ENCODE assay signal across 11 cellular contexts in the genomic region with DNA sequence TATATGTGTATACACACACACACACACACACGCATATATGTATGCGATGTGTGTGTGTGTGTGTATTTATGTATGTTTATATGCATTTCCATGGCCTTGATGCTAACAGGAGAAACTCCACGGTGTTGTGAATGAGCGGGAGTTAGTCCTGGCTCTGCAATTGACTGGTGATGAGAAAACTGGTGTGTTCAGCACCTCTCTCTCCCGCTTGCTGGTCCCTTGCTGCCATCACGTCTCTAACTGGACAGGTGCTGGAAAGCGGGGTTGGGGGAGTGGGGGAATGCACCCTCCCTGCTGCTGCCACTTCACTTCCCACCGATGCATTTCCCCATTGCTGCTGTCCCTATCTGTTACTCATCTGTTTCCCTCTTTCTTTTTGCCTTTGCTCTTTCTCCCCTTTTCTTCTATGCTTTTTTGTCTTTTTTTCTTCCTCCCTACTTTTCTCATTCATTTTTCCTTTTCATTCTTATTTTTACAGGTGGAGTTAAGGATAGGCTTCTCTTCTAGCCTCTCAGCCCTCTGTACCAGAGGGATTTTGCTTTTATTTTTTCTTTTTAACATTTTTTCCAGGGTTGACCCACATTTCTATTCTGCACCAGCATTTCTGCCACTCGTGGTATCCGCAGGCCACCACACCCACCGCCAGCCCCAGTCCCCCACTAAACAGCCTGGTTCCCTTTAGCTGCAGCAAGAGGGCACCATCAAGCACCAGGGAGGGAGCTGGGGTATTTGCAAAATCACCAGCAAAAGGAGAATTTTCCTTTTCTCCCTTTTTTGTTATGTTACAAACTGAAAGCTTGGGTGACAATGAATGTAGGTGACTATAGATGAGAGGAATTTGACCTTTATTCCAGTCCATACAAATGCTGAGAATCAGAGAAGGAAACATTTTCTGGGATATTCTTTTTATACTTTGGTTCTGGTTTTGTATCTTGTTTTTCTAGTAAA.
DNase-seq lines count a peak whose midpoint lies in the region; ATAC-seq and TF ChIP-seq lines count a peak whose summit lies in the region.
"Had no signal": no experiment of that assay in that cellular context is flagged by ENCODE, and none has a peak within 500 bp of the region (broad histone marks: within the 10 kb centered on the region; RNA-seq: fewer than 3 reads in every experiment).

No MANE protein-coding gene starts in this region.

- CTCF ChIA-PET in SK-N-SH (lab: Yijun Ruan, JAX): interaction anchor here (0.6 to 2.2 kb wide), 3 partner anchors 11 to 126 kb away, joined by 3 to 5 read pairs (median 3); no protein-coding TSS in a partner anchor

- no peaks in the 10 kb centered on the region for H3K9me2 ChIP-seq in SK-N-SH

- no peak overlapping the region; the same call in 1 of the 2 replicates for H3K9ac ChIP-seq in SK-N-SH
- H3K9ac ChIP-seq: BLaER1 treated with 17β-estradiol and CSF1 and Interleukin-3, amounts not matched to agents 10 nM and 100 nM had no signal

- no peak overlapping the region for H3K4me2 ChIP-seq in SK-N-SH

- no peaks in the 10 kb centered on the region for H3F3A ChIP-seq in SK-N-SH (replicated peaks; ENCODE audit: insufficient read depth)

- no peak overlapping the region for H2AFZ ChIP-seq in SK-N-SH (ENCODE audit: low read depth)

- DNase-seq in SK-N-SH (no peak), cardiac fibroblast (ENCODE audit: low read depth in 2 of 2) (peak; percentile 32 to 36), lower lobe of right lung (no peak), upper lobe of right lung (no peak), NCI-H82 treated with DMSO at 0.1 percent for 48 hours (lab: John Stamatoyannopoulos, UW; ENCODE audit: unreplicated experiment) (no peak), sciatic nerve (ENCODE audit: low spot score) (no peak), NCI-H446 (lab: John Stamatoyannopoulos, UW) (no peak)
- DNase-seq: activated CD4-positive, CD25-positive, alpha-beta regulatory T cell; naive B cell had no signal

- POLR2A ChIA-PET in SK-N-SH (lab: Yijun Ruan, JAX): no interaction called here

- no peaks in the 10 kb centered on the region for H3K27me3 ChIP-seq in SK-N-SH (ENCODE audit: insufficient read depth)
- H3K27me3 ChIP-seq in lower lobe of right lung (ENCODE audit: low read depth): no peaks in the 10 kb centered on the region
- H3K27me3 ChIP-seq in upper lobe of right lung: no peaks in the 10 kb centered on the region
- H3K27me3 ChIP-seq: BLaER1 treated with 17β-estradiol and CSF1 and Interleukin-3, amounts not matched to agents 10 nM and 100 nM had no signal

- peaks cover 2 to 4% of the 10 kb centered on the region in 2 experiments for H3K36me3 ChIP-seq in SK-N-SH (replicated peaks in 1 of 2; ENCODE audit: control insufficient read depth in 1 of 2, insufficient read depth in 2 of 2, low read length in 1 of 2)
- peaks cover 22% of the 10 kb centered on the region for H3K36me3 ChIP-seq in lower lobe of right lung
- H3K36me3 ChIP-seq in upper lobe of right lung: peaks cover 21% of the 10 kb centered on the region

- H3K4me1 ChIP-seq in SK-N-SH (ENCODE audit: control insufficient read depth in 1 of 2, insufficient read depth in 2 of 2, low read depth in 1 of 2, low read length in 1 of 2) (peaks cover 9 to 14% of the 10 kb centered on the region in 2 experiments; a peak in 3 of 4 replicates), lower lobe of right lung (peaks cover 80% of the 10 kb centered on the region), upper lobe of right lung (peaks cover 57% of the 10 kb centered on the region)

- H4K20me1 ChIP-seq in SK-N-SH (ENCODE audit: insufficient read depth): no peaks in the 10 kb centered on the region

- ATAC-seq in SK-N-SH treated with all-trans-retinoic acid at 6 μM for 48 hours: no peak
- ATAC-seq in lower lobe of right lung: peak in 1 of 2 donors; percentile 3
- no peak for ATAC-seq in upper lobe of right lung
- no peak for ATAC-seq in sciatic nerve

- TF ChIP-seq CTCF in SK-N-SH (IDR thresholded peaks at IDR 0.05): 0 out of 2 replicates have a peak, but pooled peaks have one; percentile 6
- TF ChIP-seq CTCF in cardiac fibroblast (IDR thresholded peaks at IDR 0.05; ENCODE audit: low read depth, low read length): peak; percentile 28
- no peak for TF ChIP-seq CTCF in lower lobe of right lung (IDR thresholded peaks at IDR 0.05)
- no peak for TF ChIP-seq CTCF in upper lobe of right lung (IDR thresholded peaks at IDR 0.05)

- intact Hi-C loops in lower lobe of right lung (cut with DNase I): no loop called here
- intact Hi-C loops in upper lobe of right lung (cut with DNase I): no loop called here
- intact Hi-C loops in sciatic nerve (cut with DNase I): no loop called here

- 95% methylated on average over 10 of the region's 11 CpGs for WGBS in SK-N-SH (ENCODE audit: low lambda C conversion rate)

- TF ChIP-seq EP300 in SK-N-SH (IDR thresholded peaks at IDR 0.05; ENCODE audit: borderline replicate concordance in 1 of 2, low read depth in 1 of 2, low read length in 1 of 2): no peak

- H3K79me2 ChIP-seq in SK-N-SH (ENCODE audit: insufficient read depth): no peaks in the 10 kb centered on the region

- no peak for TF ChIP-seq RAD21 in SK-N-SH (IDR thresholded peaks at IDR 0.05; ENCODE audit: low read length)

- H3K27ac ChIP-seq in SK-N-SH (ENCODE audit: low read depth in 2 of 2, low read length in 1 of 2) (no peak overlapping the region), lower lobe of right lung (peak overlapping the region; percentile 79), upper lobe of right lung (peak overlapping the region; percentile 73)
- H3K27ac ChIP-seq: BLaER1 treated with 17β-estradiol and CSF1 and Interleukin-3, amounts not matched to agents 10 nM and 100 nM had no signal

- H3K4me3 ChIP-seq in SK-N-SH (ENCODE audit: low read depth in 2 of 2, low read length in 1 of 2) (no peak overlapping the region), cardiac fibroblast (replicated peaks in 1 of 2; ENCODE audit: low read depth in 2 of 2, low read length in 2 of 2) (no peak overlapping the region), lower lobe of right lung (no peak overlapping the region), upper lobe of right lung (no peak overlapping the region)
- H3K4me3 ChIP-seq: BLaER1 treated with 17β-estradiol and CSF1 and Interleukin-3, amounts not matched to agents 10 nM and 100 nM had no signal

- H3K9me3 ChIP-seq in SK-N-SH (no peaks in the 10 kb centered on the region), lower lobe of right lung (no peaks in the 10 kb centered on the region), upper lobe of right lung (no peaks in the 10 kb centered on the region)
- H3K9me3 ChIP-seq: BLaER1 treated with 17β-estradiol and CSF1 and Interleukin-3, amounts not matched to agents 10 nM and 100 nM had no signal

TF ChIP-seq in SK-N-SH, 30 proteins besides CTCF, POLR2A, EP300 and RAD21 (continues in another document):
- TF ChIP-seq, protein P1, sequence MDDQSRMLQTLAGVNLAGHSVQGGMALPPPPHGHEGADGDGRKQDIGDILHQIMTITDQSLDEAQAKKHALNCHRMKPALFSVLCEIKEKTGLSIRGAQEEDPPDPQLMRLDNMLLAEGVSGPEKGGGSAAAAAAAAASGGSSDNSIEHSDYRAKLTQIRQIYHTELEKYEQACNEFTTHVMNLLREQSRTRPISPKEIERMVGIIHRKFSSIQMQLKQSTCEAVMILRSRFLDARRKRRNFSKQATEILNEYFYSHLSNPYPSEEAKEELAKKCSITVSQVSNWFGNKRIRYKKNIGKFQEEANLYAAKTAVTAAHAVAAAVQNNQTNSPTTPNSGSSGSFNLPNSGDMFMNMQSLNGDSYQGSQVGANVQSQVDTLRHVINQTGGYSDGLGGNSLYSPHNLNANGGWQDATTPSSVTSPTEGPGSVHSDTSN (IDR thresholded peaks at IDR 0.05): no peak
- TF ChIP-seq, protein P2, sequence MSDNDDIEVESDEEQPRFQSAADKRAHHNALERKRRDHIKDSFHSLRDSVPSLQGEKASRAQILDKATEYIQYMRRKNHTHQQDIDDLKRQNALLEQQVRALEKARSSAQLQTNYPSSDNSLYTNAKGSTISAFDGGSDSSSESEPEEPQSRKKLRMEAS (IDR thresholded peaks at IDR 0.05; ENCODE audit: low read depth): no peak

TF ChIP-seq in SK-N-SH treated with all-trans-retinoic acid at 6 μM for 48 hours, 23 proteins besides CTCF, POLR2A, EP300 and RAD21 (continues in another document):
- no peak for TF ChIP-seq CSDC2 (CRISPR knock-in tag; IDR thresholded peaks at IDR 0.05)
- TF ChIP-seq, protein P3, sequence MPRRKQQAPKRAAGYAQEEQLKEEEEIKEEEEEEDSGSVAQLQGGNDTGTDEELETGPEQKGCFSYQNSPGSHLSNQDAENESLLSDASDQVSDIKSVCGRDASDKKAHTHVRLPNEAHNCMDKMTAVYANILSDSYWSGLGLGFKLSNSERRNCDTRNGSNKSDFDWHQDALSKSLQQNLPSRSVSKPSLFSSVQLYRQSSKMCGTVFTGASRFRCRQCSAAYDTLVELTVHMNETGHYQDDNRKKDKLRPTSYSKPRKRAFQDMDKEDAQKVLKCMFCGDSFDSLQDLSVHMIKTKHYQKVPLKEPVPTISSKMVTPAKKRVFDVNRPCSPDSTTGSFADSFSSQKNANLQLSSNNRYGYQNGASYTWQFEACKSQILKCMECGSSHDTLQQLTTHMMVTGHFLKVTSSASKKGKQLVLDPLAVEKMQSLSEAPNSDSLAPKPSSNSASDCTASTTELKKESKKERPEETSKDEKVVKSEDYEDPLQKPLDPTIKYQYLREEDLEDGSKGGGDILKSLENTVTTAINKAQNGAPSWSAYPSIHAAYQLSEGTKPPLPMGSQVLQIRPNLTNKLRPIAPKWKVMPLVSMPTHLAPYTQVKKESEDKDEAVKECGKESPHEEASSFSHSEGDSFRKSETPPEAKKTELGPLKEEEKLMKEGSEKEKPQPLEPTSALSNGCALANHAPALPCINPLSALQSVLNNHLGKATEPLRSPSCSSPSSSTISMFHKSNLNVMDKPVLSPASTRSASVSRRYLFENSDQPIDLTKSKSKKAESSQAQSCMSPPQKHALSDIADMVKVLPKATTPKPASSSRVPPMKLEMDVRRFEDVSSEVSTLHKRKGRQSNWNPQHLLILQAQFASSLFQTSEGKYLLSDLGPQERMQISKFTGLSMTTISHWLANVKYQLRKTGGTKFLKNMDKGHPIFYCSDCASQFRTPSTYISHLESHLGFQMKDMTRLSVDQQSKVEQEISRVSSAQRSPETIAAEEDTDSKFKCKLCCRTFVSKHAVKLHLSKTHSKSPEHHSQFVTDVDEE (CRISPR knock-in tag; IDR thresholded peaks at IDR 0.05): no peak
- TF ChIP-seq, protein P4, sequence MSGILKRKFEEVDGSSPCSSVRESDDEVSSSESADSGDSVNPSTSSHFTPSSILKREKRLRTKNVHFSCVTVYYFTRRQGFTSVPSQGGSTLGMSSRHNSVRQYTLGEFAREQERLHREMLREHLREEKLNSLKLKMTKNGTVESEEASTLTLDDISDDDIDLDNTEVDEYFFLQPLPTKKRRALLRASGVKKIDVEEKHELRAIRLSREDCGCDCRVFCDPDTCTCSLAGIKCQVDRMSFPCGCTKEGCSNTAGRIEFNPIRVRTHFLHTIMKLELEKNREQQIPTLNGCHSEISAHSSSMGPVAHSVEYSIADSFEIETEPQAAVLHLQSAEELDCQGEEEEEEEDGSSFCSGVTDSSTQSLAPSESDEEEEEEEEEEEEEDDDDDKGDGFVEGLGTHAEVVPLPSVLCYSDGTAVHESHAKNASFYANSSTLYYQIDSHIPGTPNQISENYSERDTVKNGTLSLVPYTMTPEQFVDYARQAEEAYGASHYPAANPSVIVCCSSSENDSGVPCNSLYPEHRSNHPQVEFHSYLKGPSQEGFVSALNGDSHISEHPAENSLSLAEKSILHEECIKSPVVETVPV (CRISPR knock-in tag; IDR thresholded peaks at IDR 0.05): no peak
- TF ChIP-seq ZFP30 (CRISPR knock-in tag; IDR thresholded peaks at IDR 0.05): no peak

Comparison
In these comparisons a context has a peak if more than half of its experiments do, and no peak if none do; other contexts are left out.
1. DNase-seq: peak in cardiac fibroblast (2 of 2); none in SK-N-SH (single experiment), lower lobe of right lung (single experiment), upper lobe of right lung (single experiment), NCI-H82 treated with DMSO at 0.1 percent for 48 hours (single experiment), sciatic nerve (single experiment) and NCI-H446 (0 of 2).
2. H3K27ac ChIP-seq: peak in lower lobe of right lung (single experiment) and upper lobe of right lung (single experiment); none in SK-N-SH (0 of 2).
3. CTCF ChIP-seq: peak in SK-N-SH (single experiment) and cardiac fibroblast (single experiment); none in lower lobe of right lung (single experiment) and upper lobe of right lung (single experiment).